Comparison of ENCODE assay signal across 23 cellular contexts in the genomic region with DNA sequence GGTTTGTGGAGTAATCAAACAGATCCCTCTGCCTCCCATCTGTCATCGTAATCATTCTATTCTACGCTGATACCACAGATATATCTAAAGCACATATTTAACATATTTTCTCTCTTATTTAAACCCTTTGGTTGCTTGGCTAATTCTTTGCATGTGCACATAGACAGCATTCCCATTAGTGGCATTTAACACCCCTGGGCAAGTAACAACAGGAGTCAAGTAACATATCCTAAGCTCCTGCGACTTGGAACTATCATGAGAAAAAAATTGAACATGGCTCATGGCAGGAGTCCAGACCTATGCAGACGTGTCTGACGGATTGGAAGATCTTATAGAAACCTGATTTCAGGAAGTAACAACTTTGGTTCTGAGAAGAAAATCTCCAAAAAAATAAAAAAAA.
"Had no signal": no experiment of that assay in that cellular context is flagged by ENCODE, and none has a peak within 500 bp of the region (broad histone marks: within the 10 kb centered on the region; RNA-seq: fewer than 3 reads in every experiment).

No MANE protein-coding gene starts in this region.

- H3K4me2 ChIP-seq: smooth muscle cell had no signal

- H3K27me3 ChIP-seq: colonic mucosa, esophagus squamous epithelium, pancreas, right lobe of liver, suprapubic skin, transverse colon, vagina had no signal

- H3K4me1 ChIP-seq: colonic mucosa, lower lobe of right lung, pancreas, right lobe of liver, suprapubic skin, transverse colon, vagina had no signal

- H3K4me3 ChIP-seq: colonic mucosa, esophagus squamous epithelium, lower lobe of right lung, pancreas, right lobe of liver, smooth muscle cell, suprapubic skin, transverse colon, vagina had no signal

- ATAC-seq: left ventricle myocardium superior; lower lobe of right lung; natural killer cell; pancreas; right lobe of liver; stimulated activated naive CD8-positive, alpha-beta T cell treated with anti-CD3 and anti-CD28 coated beads, Interleukin-15, amount 100 ng/mL, for 72 hours had no signal

- H3K9me3 ChIP-seq: colonic mucosa, esophagus squamous epithelium, lower lobe of right lung, pancreas, right lobe of liver, suprapubic skin, transverse colon, vagina had no signal

- H3K27ac ChIP-seq: colonic mucosa, esophagus squamous epithelium, lower lobe of right lung, pancreas, right lobe of liver, suprapubic skin, transverse colon, vagina had no signal

- DNase-seq: colonic mucosa; effector CD8-positive, alpha-beta T cell; endodermal cell; esophagus squamous epithelium; hypothalamus; immature natural killer cell; left ventricle myocardium superior; lower lobe of right lung; natural killer cell; occipital lobe; pancreas; retina; right lobe of liver; stimulated activated CD4-positive, alpha-beta T cell treated with anti-CD3 and anti-CD28 coated beads, Interleukin-12 subunit alpha, Interleukin-12 subunit beta, amount 100 ng/mL, for 4 hours; stimulated activated CD4-positive, alpha-beta T cell treated with anti-CD3 and anti-CD28 coated beads, Interleukin-1b, Interleukin-23, amount 100 ng/mL, for 48 hours; stimulated activated CD4-positive, alpha-beta T cell treated with anti-CD3 and anti-CD28 coated beads, Interleukin-4, amount 100 ng/mL, for 1 hour; stimulated activated CD8-positive, alpha-beta memory T cell treated with anti-CD3 and anti-CD28 coated beads, Interleukin-4, amount 100 ng/mL, for 48 hours; stimulated activated naive CD4-positive, alpha-beta T cell; stimulated activated naive CD8-positive, alpha-beta T cell treated with anti-CD3 and anti-CD28 coated beads, Interleukin-15, amount 100 ng/mL, for 72 hours; transverse colon had no signal

- H3K36me3 ChIP-seq: colonic mucosa, esophagus squamous epithelium, lower lobe of right lung, pancreas, right lobe of liver, suprapubic skin, transverse colon, vagina had no signal
